20 cellular contexts compared by ENCODE assay signal in genomic region chr5:179422840-179423523, GRCh38.
"Had no signal": no experiment of that assay in that cellular context is flagged by ENCODE, and none has a peak within 500 bp of the region (broad histone marks: within the 10 kb centered on the region; RNA-seq: fewer than 3 reads in every experiment).

No MANE protein-coding gene starts in this region.

- H3K36me3 ChIP-seq: brain microvascular endothelial cell, esophagus muscularis mucosa, heart left ventricle, left lung, tibial nerve had no signal

- H3K4me3 ChIP-seq: esophagus muscularis mucosa, heart left ventricle, left lung, mucosa of descending colon, tibial nerve had no signal

- H3K9ac ChIP-seq: parathyroid adenoma had no signal

- H3K27me3 ChIP-seq: brain microvascular endothelial cell, foreskin keratinocyte, tibial nerve had no signal

- H3K27ac ChIP-seq: brain microvascular endothelial cell, esophagus muscularis mucosa, foreskin keratinocyte, heart left ventricle, left lung, parathyroid adenoma, tibial nerve had no signal

- H3K4me1 ChIP-seq: esophagus muscularis mucosa, foreskin keratinocyte, heart left ventricle, left lung, parathyroid adenoma, tibial nerve had no signal

- H2AFZ ChIP-seq: parathyroid adenoma had no signal

- ATAC-seq: activated CD4-positive, alpha-beta T cell treated with anti-CD3 and anti-CD28 coated beads for 36 hours; foreskin keratinocyte; heart left ventricle; left lung; mucosa of descending colon; right cardiac atrium had no signal

- H3K79me2 ChIP-seq: parathyroid adenoma had no signal

- DNase-seq: activated CD4-positive, alpha-beta T cell treated with anti-CD3 and anti-CD28 coated beads for 36 hours; activated CD4-positive, CD25-positive, alpha-beta regulatory T cell; activated gamma-delta T cell; activated naive CD4-positive, alpha-beta T cell treated with anti-CD3 and anti-CD28 coated beads, Interleukin-2, amount 50 U/mL, for 16 hours; activated T-cell treated with anti-CD3 and anti-CD28 coated beads, Interleukin-2, amount 50 U/mL, for 1 hour; amniotic stem cell; brain microvascular endothelial cell; foreskin keratinocyte; mucosa of descending colon; nucleus accumbens; right cardiac atrium; stimulated activated CD4-positive, alpha-beta T cell treated with anti-CD3 and anti-CD28 coated beads, Interleukin-2, amount 100 ng/mL, for 48 hours; stimulated activated naive CD4-positive, alpha-beta T cell treated with Interleukin-2 at 50 U/mL for 16 hours; T-helper 1 cell had no signal

- FAIRE-seq: astrocyte had no signal

- H3K9me3 ChIP-seq: esophagus muscularis mucosa, heart left ventricle, left lung, mucosa of descending colon had no signal
